Comparison of ENCODE assay signal across 1 cellular context in genomic region chr1:5831600-5832335, GRCh38.
TF ChIP-seq lines count a peak whose summit lies in the region.

No MANE protein-coding gene starts in this region.

TF ChIP-seq in GM23338, 12 proteins besides CTCF, POLR2A, EP300 and RAD21 (continued from another document):
- TF ChIP-seq ZNF462 (CRISPR knock-in tag; IDR thresholded peaks at IDR 0.05) (no peak), ZNF331 (CRISPR knock-in tag; IDR thresholded peaks at IDR 0.05; ENCODE audit: low read depth) (no peak), EZH2 (IDR thresholded peaks at IDR 0.05; ENCODE audit: low read depth, unreplicated experiment) (no peak), JUNB (IDR thresholded peaks at IDR 0.05; ENCODE audit: unreplicated experiment) (no peak), POLR2AphosphoS5 (IDR thresholded peaks at IDR 0.05; ENCODE audit: low read depth) (no peak)
